9 cellular contexts compared by ENCODE assay signal in the genomic region with DNA sequence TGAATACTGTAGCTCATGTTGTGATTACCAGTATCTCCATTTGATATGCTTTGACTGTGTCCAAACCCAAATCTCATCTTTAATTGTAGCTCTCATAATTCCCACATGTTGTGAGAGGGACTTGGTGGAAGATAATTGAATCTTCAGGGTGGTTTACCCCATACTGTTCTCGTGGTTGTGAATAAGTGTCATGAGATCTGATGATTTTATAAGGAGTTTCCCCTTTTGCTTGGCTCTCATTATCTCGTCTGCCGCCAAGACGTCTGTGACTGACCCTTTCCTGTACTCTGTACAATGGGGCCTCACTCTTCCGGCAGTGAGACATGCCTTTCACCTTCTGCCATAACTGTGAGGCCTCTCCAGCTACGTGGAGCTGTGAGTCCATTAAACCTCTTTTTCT. TPM values are rescaled to one million over a fixed set of nuclear protein-coding genes. Genes with fewer than 3 reads are reported as not detected.
DNase-seq lines count a peak whose midpoint lies in the region; ATAC-seq and TF ChIP-seq lines count a peak whose summit lies in the region.
"Had no signal": no experiment of that assay in that cellular context is flagged by ENCODE, and none has a peak within 500 bp of the region (broad histone marks: within the 10 kb centered on the region; RNA-seq: fewer than 3 reads in every experiment).

No MANE protein-coding gene starts in this region.

- H3K9me3 ChIP-seq in heart left ventricle (no peaks in the 10 kb centered on the region), gastroesophageal sphincter (no peaks in the 10 kb centered on the region), upper lobe of right lung (no peaks in the 10 kb centered on the region)

- TF ChIP-seq EP300 in gastroesophageal sphincter (IDR thresholded peaks at IDR 0.05), result no peak

- DNase-seq in heart left ventricle (no peak), cardiac septum (ENCODE audit: low spot score) (no peak), SK-MEL-5 (ENCODE audit: low read depth, low spot score) (peak; percentile 99), upper lobe of right lung (no peak), NCI-H510A treated with DMSO at 0.1 percent for 48 hours (lab: John Stamatoyannopoulos, UW) (no peak)
- DNase-seq: NCI-H82 had no signal

- TF ChIP-seq CTCF in heart left ventricle (IDR thresholded peaks at IDR 0.05) (no peak), gastroesophageal sphincter (IDR thresholded peaks at IDR 0.05) (no peak), upper lobe of right lung (IDR thresholded peaks at IDR 0.05) (no peak)

- TF ChIP-seq POLR2A in heart left ventricle (IDR thresholded peaks at IDR 0.05) (no peak), gastroesophageal sphincter (IDR thresholded peaks at IDR 0.05) (no peak)

- H3K27ac ChIP-seq in heart left ventricle (peak overlapping the region in 8 of 12 donors; percentile 37 to 76 (median 52)), gastroesophageal sphincter (peak overlapping the region; percentile 75 to 88 (median 81)), upper lobe of right lung (no peak overlapping the region)

- in situ Hi-C loops in SK-MEL-5 (cut with HindIII; ENCODE audit: low pct_unique_long_range_greater_than_20kb, low sequenced_read_pairs), result no loop called here

- intact Hi-C loops in heart left ventricle (cut with DNase I), result loop anchor here in 6 of 10 donors (5.0 to 10.0 kb wide), 6 partner anchors 48 to 62 kb away; partner anchors contain the start of gene TRIO (in 1 of the 6)
- intact Hi-C loops in cardiac septum (cut with DNase I), result loop anchor here (5.0 kb wide), 1 partner anchor 65 kb away; no protein-coding TSS in a partner anchor
- intact Hi-C loops in upper lobe of right lung (cut with DNase I), result no loop called here

- H3K4me3 ChIP-seq in heart left ventricle (no peak overlapping the region), gastroesophageal sphincter (no peak overlapping the region), upper lobe of right lung (peak overlapping the region; percentile 0)

- H3K4me1 ChIP-seq in heart left ventricle (peaks cover 7 to 81% (median 52%) of the 10 kb centered on the region in 12 donors), gastroesophageal sphincter (peaks cover 18 to 92% (median 20%) of the 10 kb centered on the region in 3 donors), upper lobe of right lung (peaks cover 34% of the 10 kb centered on the region)

- H3K36me3 ChIP-seq in heart left ventricle, result no peaks in the 10 kb centered on the region
- no peaks in the 10 kb centered on the region for H3K36me3 ChIP-seq in gastroesophageal sphincter
- H3K36me3 ChIP-seq in upper lobe of right lung, result no peaks in the 10 kb centered on the region

- WGBS in heart left ventricle, 4 donors, result 43 to 54% (median 51%) methylated on average over 6 of the region's 6 CpGs
- WGBS in gastroesophageal sphincter (ENCODE audit: low coverage in 1 of 2), 2 donors, result 52 to 63% methylated on average over 6 of the region's 6 CpGs

- H3K27me3 ChIP-seq in heart left ventricle (no peaks in the 10 kb centered on the region), gastroesophageal sphincter (no peaks in the 10 kb centered on the region), upper lobe of right lung (no peaks in the 10 kb centered on the region)

- peak in 3 of 4 donors; percentile 21 to 53 (median 25) for ATAC-seq in heart left ventricle
- no peak for ATAC-seq in gastroesophageal sphincter
- peak; percentile 75 for ATAC-seq in upper lobe of right lung
- ATAC-seq in HG03108 (IDR thresholded peaks at IDR 0.05; ENCODE audit: unreplicated experiment), result no peak
- ATAC-seq in HG02763 (IDR thresholded peaks at IDR 0.05; ENCODE audit: unreplicated experiment), result no peak

RNA-seq across cellular contexts. Expression of gene TRIO, which starts 59.3 kb away (rescaled TPM):
- total RNA-seq in heart left ventricle (10 to 100 TPM; 45.4 to 99.1 (median 63.2) TPM), cardiac septum (89.8 TPM), gastroesophageal sphincter (100 to 1,000 TPM in 3 of 4 donors, 10 to 100 TPM in 1; 69.2 to 257 (median 172) TPM), upper lobe of right lung (148 TPM)
- polyA plus RNA-seq in heart left ventricle, result 10 to 100 TPM; 35.2 to 50.9 TPM
- 150 and 176 TPM in 2 replicates for total RNA-seq in SK-MEL-5 (2014; rRNA removed; shearing (Covaris generic))
- 109 and 126 TPM in 2 replicates for polyA plus RNA-seq in SK-MEL-5 (2015; cell fraction: cytosol; rRNA removed)
- polyA plus RNA-seq in SK-MEL-5 (2015; cell fraction: nucleus; rRNA removed), result 316 and 397 TPM in 2 replicates

Comparison
In these comparisons a context has a peak if more than half of its experiments do, and no peak if none do; other contexts are left out.
1. ATAC-seq: peak in heart left ventricle (3 of 4) and upper lobe of right lung (single experiment); none in gastroesophageal sphincter (single experiment), HG03108 (single experiment) and HG02763 (single experiment).